8 cellular contexts compared by ENCODE assay signal in the genomic region with DNA sequence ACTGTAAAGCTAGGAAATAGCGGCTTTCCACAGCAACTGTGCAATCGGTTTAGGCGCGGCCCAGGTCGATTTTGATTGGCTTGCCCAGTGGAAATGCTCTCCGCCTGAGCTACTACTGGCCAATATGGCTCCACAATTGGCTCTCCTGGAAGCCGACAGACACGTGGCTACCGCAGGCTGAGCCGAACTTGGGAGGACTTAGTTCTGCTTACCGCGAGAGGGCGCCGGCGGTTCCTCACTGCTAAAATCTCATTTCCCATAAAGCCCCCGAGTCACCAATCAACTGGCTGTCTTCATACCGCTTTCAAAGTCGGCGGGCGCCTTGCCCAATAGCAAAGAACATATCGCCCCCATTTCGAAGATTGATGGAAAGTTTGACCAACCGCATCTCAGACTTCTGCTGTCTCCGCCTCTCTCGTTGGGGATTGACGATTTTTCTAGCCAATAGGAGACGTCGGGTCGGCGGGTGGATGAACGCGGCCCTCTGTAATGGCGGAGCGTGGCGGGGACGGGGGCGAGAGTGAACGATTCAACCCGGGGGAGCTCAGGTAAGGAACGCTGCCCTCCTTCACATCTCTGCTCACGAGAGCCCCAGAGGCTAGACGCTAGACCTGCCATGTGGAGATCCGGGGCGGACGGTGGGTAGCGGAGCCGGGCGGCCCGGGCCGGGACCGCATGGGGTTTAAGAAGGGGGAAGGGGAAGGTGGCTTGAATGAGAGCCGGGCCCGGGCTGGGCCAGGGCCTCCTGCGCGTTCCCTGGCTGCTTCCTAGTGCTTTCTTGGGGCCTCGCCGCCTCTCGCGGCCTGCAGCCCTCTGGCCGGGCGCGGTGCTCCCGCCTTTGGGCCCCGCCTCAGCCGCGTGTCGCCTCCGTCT. TPM values are rescaled to one million over a fixed set of nuclear protein-coding genes. Genes with fewer than 3 reads are reported as not detected.
DNase-seq lines count a peak whose midpoint lies in the region; ATAC-seq lines count a peak whose summit lies in the region.

TCERG1 (plus strand) TSS at position 473 of the 873 bp plus-strand sequence; CDS start at position 490, 17 bp downstream.

- no peaks in the 10 kb centered on the region for H3K27me3 Mint-ChIP-seq in activated CD4-positive, alpha-beta T cell treated with anti-CD3 and anti-CD28 coated beads, Interleukin-2, amount 10 ng/mL, durations not matched to agents 7 days and 5 days

- peaks cover 11% of the 10 kb centered on the region for H3K36me3 Mint-ChIP-seq in activated CD4-positive, alpha-beta T cell treated with anti-CD3 and anti-CD28 coated beads, Interleukin-2, amount 10 ng/mL, durations not matched to agents 7 days and 5 days (ENCODE audit: low read depth)

- peaks cover 43% of the 10 kb centered on the region for H4K20me1 ChIP-seq in BLaER1

- no peaks in the 10 kb centered on the region for H3K27me3 ChIP-seq in BLaER1

- ATAC-seq in HG03469 (IDR thresholded peaks at IDR 0.05; ENCODE audit: unreplicated experiment) (peak; percentile 94), left lobe of liver (peak; percentile 93)

- CTCF ChIA-PET in activated CD4-positive, alpha-beta T cell treated with anti-CD3 and anti-CD28 coated beads, Interleukin-2, amount 10 ng/mL, durations not matched to agents 7 days and 5 days (lab: Charles Lee), result interaction anchor here (0.6 to 1.6 kb wide), 13 partner anchors 9 to 708 kb away, joined by 3 to 7 read pairs (median 3); no protein-coding TSS in a partner anchor

- no peaks in the 10 kb centered on the region for H3K9me3 ChIP-seq in BLaER1

- H3K4me1 Mint-ChIP-seq in activated CD4-positive, alpha-beta T cell treated with anti-CD3 and anti-CD28 coated beads, Interleukin-2, amount 10 ng/mL, durations not matched to agents 7 days and 5 days, result peaks cover 36% of the 10 kb centered on the region

- peak within 1 kb of the TSS; percentile 100 for H3K27ac ChIP-seq in BLaER1

- H3K4me3 Mint-ChIP-seq in activated CD4-positive, alpha-beta T cell treated with anti-CD3 and anti-CD28 coated beads, Interleukin-2, amount 10 ng/mL, durations not matched to agents 7 days and 5 days, result peak within 1 kb of the TSS; percentile 98

- POLR2A ChIA-PET in activated CD4-positive, alpha-beta T cell treated with anti-CD3 and anti-CD28 coated beads, Interleukin-2, amount 10 ng/mL, durations not matched to agents 7 days and 5 days (lab: Charles Lee), result no interaction called here

- H3K4me2 ChIP-seq in BLaER1, result peak within 1 kb of the TSS; percentile 83

- peak within 1 kb of the TSS; percentile 99 for H3K4me3 ChIP-seq in BLaER1

- peak within 1 kb of the TSS; percentile 99 for H3K27ac Mint-ChIP-seq in activated CD4-positive, alpha-beta T cell treated with anti-CD3 and anti-CD28 coated beads, Interleukin-2, amount 10 ng/mL, durations not matched to agents 7 days and 5 days

- H3K9me3 Mint-ChIP-seq in activated CD4-positive, alpha-beta T cell treated with anti-CD3 and anti-CD28 coated beads, Interleukin-2, amount 10 ng/mL, durations not matched to agents 7 days and 5 days, result no peaks in the 10 kb centered on the region

- H3K9ac ChIP-seq in BLaER1, result peak within 1 kb of the TSS; percentile 100

- H3K4me1 ChIP-seq in BLaER1, result peaks cover 27% of the 10 kb centered on the region

- DNase-seq in GM19240 (ENCODE audit: insufficient read length, low spot score), result peak; percentile 42
- peak; percentile 99 for DNase-seq in NCI-H526 treated with DMSO at 0.1 percent for 48 hours (lab: John Stamatoyannopoulos, UW)
- DNase-seq in activated CD4-positive, alpha-beta T cell treated with anti-CD3 and anti-CD28 coated beads, Interleukin-2, amount 10 ng/mL, durations not matched to agents 7 days and 5 days, result peak; percentile 98
- peak; percentile 100 for DNase-seq in dedifferentiated amniotic fluid mesenchymal stem cell (ENCODE audit: extremely low spot score)
- DNase-seq in left lobe of liver (ENCODE audit: low spot score), result peak; percentile 99
- peak; percentile 92 to 93 for DNase-seq in stimulated activated CD4-positive, alpha-beta T cell treated with anti-CD3 and anti-CD28 coated beads, Interleukin-2, amount 100 ng/mL, for 48 hours

- H3K36me3 ChIP-seq in BLaER1, result no peaks in the 10 kb centered on the region; the same call in 1 of the 2 replicates

RNA-seq across cellular contexts. Expression of gene TCERG1, which starts in this region (rescaled TPM):
- total RNA-seq in activated CD4-positive, alpha-beta T cell treated with anti-CD3 and anti-CD28 coated beads, Interleukin-2, amount 10 ng/mL, durations not matched to agents 7 days and 5 days, result 10 to 100 TPM; 85.2 to 95.3 TPM
- 12.8 TPM for total RNA-seq in left lobe of liver

Comparison
In these comparisons a context has a peak if more than half of its experiments do, and no peak if none do; other contexts are left out.
1. Peak in every context shown above with its lines: DNase-seq, ATAC-seq, H3K4me3 ChIP-seq and H3K27ac ChIP-seq.
2. DNase-seq: peak in every context shown above with its lines; median percentile 100 in dedifferentiated amniotic fluid mesenchymal stem cell; 99 in NCI-H526 treated with DMSO at 0.1 percent for 48 hours; 99 in left lobe of liver; 98 in activated CD4-positive, alpha-beta T cell treated with anti-CD3 and anti-CD28 coated beads, Interleukin-2, amount 10 ng/mL, durations not matched to agents 7 days and 5 days; 92 in stimulated activated CD4-positive, alpha-beta T cell treated with anti-CD3 and anti-CD28 coated beads, Interleukin-2, amount 100 ng/mL, for 48 hours; 42 in GM19240.